In genomic region chr5:57173318-57174127, GRCh38 we compare ENCODE assay signal across 8 cellular contexts. TPM values are rescaled to one million over a fixed set of nuclear protein-coding genes. Genes with fewer than 3 reads are reported as not detected.
DNase-seq lines count a peak whose midpoint lies in the region; ATAC-seq and TF ChIP-seq lines count a peak whose summit lies in the region.

Gene GPBP1, plus strand, starts transcription at chr5:57174059. Its CDS starts 40,072 bp downstream, at chr5:57214131.

- H3K4me1 ChIP-seq in BE2C (no peaks in the 10 kb centered on the region), colonic mucosa (no peaks in the 10 kb centered on the region)

- H3K4me3 ChIP-seq in BE2C (ENCODE audit: low read depth, low read length) (peak within 1 kb of the TSS; percentile 77), colonic mucosa (peak within 1 kb of the TSS; percentile 72)

- H3K36me3 ChIP-seq in BE2C, result peaks cover 14% of the 10 kb centered on the region
- no peaks in the 10 kb centered on the region for H3K36me3 ChIP-seq in colonic mucosa

- H3K27me3 ChIP-seq in BE2C (no peaks in the 10 kb centered on the region), colonic mucosa (no peaks in the 10 kb centered on the region), layer of hippocampus (ENCODE audit: control insufficient read depth, insufficient read depth, low read length) (no peaks in the 10 kb centered on the region)

- H3K9me3 ChIP-seq in BE2C (no peaks in the 10 kb centered on the region), colonic mucosa (no peaks in the 10 kb centered on the region)

- intact Hi-C loops in colonic mucosa (cut with DNase I), result no loop called here

- H3K27ac ChIP-seq in colonic mucosa (peak within 1 kb of the TSS; percentile 100), layer of hippocampus (ENCODE audit: low read depth, low read length) (peak within 1 kb of the TSS; percentile 99)

- peak; percentile 60 for ATAC-seq in HG03460 (IDR thresholded peaks at IDR 0.05; ENCODE audit: unreplicated experiment)

- H3K9ac ChIP-seq in colonic mucosa (ENCODE audit: low read depth in 2 of 2, low read length in 2 of 2), result peak within 1 kb of the TSS; percentile 99

- DNase-seq in BE2C (peak; percentile 99), GM19240 (ENCODE audit: insufficient read length, low spot score) (peak; percentile 51), NCI-H526 (lab: John Stamatoyannopoulos, UW) (peak; percentile 96 to 97), colonic mucosa (peak; percentile 99)
- peak; percentile 98 for DNase-seq in activated CD4-positive, alpha-beta T cell treated with anti-CD3 and anti-CD28 coated beads for 48 hours
- peak; percentile 96 to 97 for DNase-seq in stimulated activated CD4-positive, alpha-beta T cell treated with anti-CD3 and anti-CD28 coated beads, Interleukin-1b, Interleukin-23, amount 100 ng/mL, for 4 hours (ENCODE audit: low read depth in 2 of 2)

- no peak for TF ChIP-seq CTCF in BE2C (IDR thresholded peaks at IDR 0.05; ENCODE audit: low read depth, low read length)
- TF ChIP-seq CTCF in colonic mucosa (IDR thresholded peaks at IDR 0.05), result no peak

RNA-seq across cellular contexts. Expression of gene GPBP1, which starts in this region (rescaled TPM):
- 63.9 TPM for polyA plus RNA-seq in BE2C (2012; ENCODE audit: insufficient read depth, insufficient read length, low read depth)
- 10 to 100 TPM; 46.5 to 73.8 TPM for total RNA-seq in colonic mucosa

Comparison
In these comparisons a context has a peak if more than half of its experiments do, and no peak if none do; other contexts are left out.
1. Peak in every context shown above with its lines: DNase-seq, ATAC-seq, H3K4me3 ChIP-seq and H3K27ac ChIP-seq.